In the genomic region with DNA sequence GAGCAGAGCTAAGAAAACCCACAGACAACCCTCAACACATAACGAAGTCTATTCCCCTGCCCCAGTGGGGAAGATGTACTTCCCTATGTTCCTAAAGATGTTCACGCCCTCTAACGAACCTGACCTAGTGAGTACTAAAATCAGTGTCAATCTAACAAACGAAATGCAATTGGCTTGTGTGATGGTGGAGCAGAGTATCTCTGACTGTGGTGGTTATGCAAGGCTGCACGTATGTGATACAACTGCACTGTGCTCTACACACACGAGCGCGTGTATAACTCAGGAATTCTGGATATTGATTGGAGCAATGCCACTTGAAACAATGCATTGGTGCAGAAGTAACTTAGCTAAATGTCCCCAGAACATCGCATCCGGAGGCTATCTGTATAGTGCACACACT, we compare ENCODE assay signal across 8 cellular contexts. TPM values are rescaled to one million over a fixed set of nuclear protein-coding genes. Genes with fewer than 3 reads are reported as not detected.
DNase-seq lines count a peak whose midpoint lies in the region; ATAC-seq and TF ChIP-seq lines count a peak whose summit lies in the region.

No MANE protein-coding gene starts in this region.

- H3K4me1 Mint-ChIP-seq in activated CD4-positive, alpha-beta T cell treated with anti-CD3 and anti-CD28 coated beads, Interleukin-2, amount 10 ng/mL, durations not matched to agents 7 days and 5 days, result peaks cover 40% of the 10 kb centered on the region

- intact Hi-C loops in right cardiac atrium (cut with DNase I), result loop anchor here in 1 of 4 donors (5.0 kb wide), 1 partner anchor 76 kb away; the partner anchor contains the start of gene GDI2

- POLR2A ChIA-PET in activated CD4-positive, alpha-beta T cell treated with anti-CD3 and anti-CD28 coated beads, Interleukin-2, amount 10 ng/mL, durations not matched to agents 7 days and 5 days (lab: Charles Lee), result no interaction called here
- POLR2A ChIA-PET in GM10248 (lab: Yijun Ruan, JAX), result no interaction called here

- H3K9me3 ChIP-seq in WERI-Rb-1 (ENCODE audit: severe bottlenecking) (no peaks in the 10 kb centered on the region), right cardiac atrium (ENCODE audit: control insufficient read depth, low read length) (no peaks in the 10 kb centered on the region), skeletal muscle tissue (ENCODE audit: control insufficient read depth in 3 of 3, low read length in 3 of 3) (no peaks in the 10 kb centered on the region)

- H3K4me3 Mint-ChIP-seq in activated CD4-positive, alpha-beta T cell treated with anti-CD3 and anti-CD28 coated beads, Interleukin-2, amount 10 ng/mL, durations not matched to agents 7 days and 5 days, result peak overlapping the region; percentile 75

- peak overlapping the region; percentile 84 for H3K4me3 ChIP-seq in WERI-Rb-1 (ENCODE audit: low read depth, low read length)
- peak overlapping the region; percentile 77 for H3K4me3 ChIP-seq in right cardiac atrium (ENCODE audit: low read length)
- peak overlapping the region; percentile 85 to 91 (median 88) for H3K4me3 ChIP-seq in skeletal muscle tissue (ENCODE audit: low read length in 3 of 3)

- no peak for DNase-seq in activated CD4-positive, alpha-beta T cell treated with anti-CD3 and anti-CD28 coated beads, Interleukin-2, amount 10 ng/mL, durations not matched to agents 7 days and 5 days
- DNase-seq in activated CD4-positive, alpha-beta T cell treated with anti-CD3 and anti-CD28 coated beads for 48 hours, result no peak
- DNase-seq in WERI-Rb-1 (no peak), right cardiac atrium (no peak), GM10248 (ENCODE audit: extremely low spot score) (no peak), middle frontal gyrus (ENCODE audit: extremely low spot score, low spot score) (no peak)
- no peak for DNase-seq in effector CD8-positive, alpha-beta T cell (lab: John Stamatoyannopoulos, UW)

- H3K4me1 ChIP-seq in right cardiac atrium (ENCODE audit: control insufficient read depth, insufficient read depth, low read length), result peaks cover 5% of the 10 kb centered on the region
- peaks cover 34 to 49% (median 36%) of the 10 kb centered on the region in 3 donors for H3K4me1 ChIP-seq in skeletal muscle tissue (ENCODE audit: control insufficient read depth in 3 of 3, insufficient read depth in 3 of 3, low read length in 3 of 3)

- WGBS in right cardiac atrium, result 22% methylated on average over 10 of the region's 10 CpGs

- no peaks in the 10 kb centered on the region for H3K27me3 ChIP-seq in WERI-Rb-1 (ENCODE audit: insufficient read depth, low read depth, severe bottlenecking)
- H3K27me3 ChIP-seq in right cardiac atrium (ENCODE audit: control insufficient read depth, insufficient read depth), result no peaks in the 10 kb centered on the region
- no peaks in the 10 kb centered on the region for H3K27me3 ChIP-seq in skeletal muscle tissue (ENCODE audit: control insufficient read depth in 3 of 3, insufficient read depth in 3 of 3, low read length in 3 of 3)

- peak overlapping the region; percentile 78 for H3K27ac Mint-ChIP-seq in activated CD4-positive, alpha-beta T cell treated with anti-CD3 and anti-CD28 coated beads, Interleukin-2, amount 10 ng/mL, durations not matched to agents 7 days and 5 days

- no peak overlapping the region for H3K27ac ChIP-seq in WERI-Rb-1
- no peak overlapping the region for H3K27ac ChIP-seq in right cardiac atrium (ENCODE audit: low read length)
- H3K27ac ChIP-seq in skeletal muscle tissue (ENCODE audit: low read depth, low read length), result no peak overlapping the region

- peaks cover 31% of the 10 kb centered on the region for H3K36me3 Mint-ChIP-seq in activated CD4-positive, alpha-beta T cell treated with anti-CD3 and anti-CD28 coated beads, Interleukin-2, amount 10 ng/mL, durations not matched to agents 7 days and 5 days (ENCODE audit: low read depth)

- no peaks in the 10 kb centered on the region; the same call in 1 of the 2 replicates for H3K36me3 ChIP-seq in WERI-Rb-1
- H3K36me3 ChIP-seq in skeletal muscle tissue (ENCODE audit: control insufficient read depth in 3 of 3, insufficient read depth in 3 of 3, low read length in 3 of 3), result peaks cover 13 to 27% (median 19%) of the 10 kb centered on the region in 3 donors

- no peak for TF ChIP-seq CTCF in WERI-Rb-1 (IDR thresholded peaks at IDR 0.05; ENCODE audit: low read depth, low read length)
- TF ChIP-seq CTCF in GM10248 (IDR thresholded peaks at IDR 0.05; ENCODE audit: control extremely low read depth, extremely low read depth, low read depth, missing control alignments), result no peak

- H3K9me3 Mint-ChIP-seq in activated CD4-positive, alpha-beta T cell treated with anti-CD3 and anti-CD28 coated beads, Interleukin-2, amount 10 ng/mL, durations not matched to agents 7 days and 5 days, result no peaks in the 10 kb centered on the region

- peak overlapping the region; percentile 61 to 89 (median 83) for H3K9ac ChIP-seq in skeletal muscle tissue (ENCODE audit: low read depth in 1 of 3, low read length in 3 of 3)

- CTCF ChIA-PET in activated CD4-positive, alpha-beta T cell treated with anti-CD3 and anti-CD28 coated beads, Interleukin-2, amount 10 ng/mL, durations not matched to agents 7 days and 5 days (lab: Charles Lee), result interaction anchor here (0.6 to 1.7 kb wide), 5 partner anchors 11 to 259 kb away, joined by 3 to 9 read pairs (median 4); no protein-coding TSS in a partner anchor
- CTCF ChIA-PET in GM10248 (lab: Yijun Ruan, JAX), result interaction anchor here (1.1 to 7.2 kb wide), 3 partner anchors 11 to 171 kb away, joined by 3 to 51 read pairs (median 22); no protein-coding TSS in a partner anchor

- ATAC-seq in right cardiac atrium, result no peak

- H3K27me3 Mint-ChIP-seq in activated CD4-positive, alpha-beta T cell treated with anti-CD3 and anti-CD28 coated beads, Interleukin-2, amount 10 ng/mL, durations not matched to agents 7 days and 5 days, result no peaks in the 10 kb centered on the region

RNA-seq across cellular contexts. Expression of gene ANKRD16, which starts 1.3 kb away (rescaled TPM):
- 1 to 10 TPM; 5.2 to 6.4 TPM for total RNA-seq in activated CD4-positive, alpha-beta T cell treated with anti-CD3 and anti-CD28 coated beads, Interleukin-2, amount 10 ng/mL, durations not matched to agents 7 days and 5 days
- total RNA-seq in right cardiac atrium, result 1 to 10 TPM; 3.6 to 4.3 (median 4.0) TPM
- 2.6 TPM for polyA plus RNA-seq in right cardiac atrium
- 8.4 TPM for total RNA-seq in skeletal muscle tissue

RNA-seq across cellular contexts. Expression of gene FBH1, which starts 1.7 kb away (rescaled TPM):
- 10 to 100 TPM; 55.3 to 63.5 TPM for total RNA-seq in activated CD4-positive, alpha-beta T cell treated with anti-CD3 and anti-CD28 coated beads, Interleukin-2, amount 10 ng/mL, durations not matched to agents 7 days and 5 days
- 10 to 100 TPM; 75.6 to 82.1 (median 77.4) TPM for total RNA-seq in right cardiac atrium
- polyA plus RNA-seq in right cardiac atrium, result 49.3 TPM
- total RNA-seq in skeletal muscle tissue, result 51.7 TPM
